In genomic region chr6:43035495-43036194, GRCh38 we compare ENCODE assay signal across 25 cellular contexts. TPM values are rescaled to one million over a fixed set of nuclear protein-coding genes. Genes with fewer than 3 reads are reported as not detected.
A peak's percentile ranks its signal among the peaks of the same experiment; 100 is the strongest.
DNase-seq lines count a peak whose midpoint lies in the region; ATAC-seq and TF ChIP-seq lines count a peak whose summit lies in the region.
"Had no signal": no experiment of that assay in that cellular context is flagged by ENCODE, and none has a peak within 500 bp of the region (broad histone marks: within the 10 kb centered on the region; RNA-seq: fewer than 3 reads in every experiment).

No MANE protein-coding gene starts in this region.

- peaks cover 6% of the 10 kb centered on the region for H3K4me1 Mint-ChIP-seq in Caco-2 (ENCODE audit: low read depth, unreplicated experiment)
- H3K4me1 Mint-ChIP-seq in T-helper 17 cell, result peaks cover 6% of the 10 kb centered on the region
- H3K4me1 Mint-ChIP-seq in naive thymus-derived CD8-positive, alpha-beta T cell, result peaks cover 0 to 6% (median under 1%) of the 10 kb centered on the region in 4 donors
- no peaks in the 10 kb centered on the region for H3K4me1 Mint-ChIP-seq in WTC11
- H3K4me1 Mint-ChIP-seq: activated B cell treated with CpG ODN at 0.5 μM for 24 hours had no signal

- POLR2A ChIA-PET in Caco-2 (lab: Charles Lee) (interaction anchor here (0.6 to 1.0 kb wide), 2 partner anchors 21 to 24 kb away, joined by 5 to 11 read pairs; partner anchors contain the start of genes KLC4 and MRPL2), WTC11 (lab: Charles Lee) (interaction anchor here (0.9 to 1.7 kb wide), 2 partner anchors 15 to 18 kb away, joined by 3 read pairs; partner anchors contain the start of gene CUL7)
- POLR2A ChIA-PET in naive thymus-derived CD8-positive, alpha-beta T cell (lab: Charles Lee), result interaction anchor here (0.7 to 1.1 kb wide), 3 partner anchors 14 to 23 kb away, joined by 3 to 4 read pairs (median 3); partner anchors contain the start of genes KLHDC3 and MRPL2

- peaks cover 80% of the 10 kb centered on the region for H3K36me3 Mint-ChIP-seq in Caco-2 (ENCODE audit: insufficient read depth, unreplicated experiment)
- H3K36me3 Mint-ChIP-seq in T-helper 17 cell (ENCODE audit: low read depth), result peaks cover 5% of the 10 kb centered on the region
- H3K36me3 Mint-ChIP-seq in naive thymus-derived CD8-positive, alpha-beta T cell, result peaks cover 0 to 71% (median 6%) of the 10 kb centered on the region in 3 donors
- peaks cover 49% of the 10 kb centered on the region for H3K36me3 Mint-ChIP-seq in WTC11

- TF ChIP-seq CTCF in Caco-2 (IDR thresholded peaks at IDR 0.05; ENCODE audit: insufficient read depth in 1 of 2, low read depth in 1 of 2, low read length in 1 of 2, severe bottlenecking in 1 of 2, unreplicated experiment in 1 of 2) (no peak), heart right ventricle (IDR thresholded peaks at IDR 0.05) (no peak), WTC11 (IDR thresholded peaks at IDR 0.05) (no peak)

- H3K4me1 ChIP-seq in Caco-2 (no peaks in the 10 kb centered on the region), heart right ventricle (peaks cover 0 to 30% (median 17%) of the 10 kb centered on the region in 9 donors)
- H3K4me1 ChIP-seq: esophagus squamous epithelium had no signal

- peak overlapping the region in 9 of 10 donors; percentile 11 to 82 (median 54) for H3K27ac ChIP-seq in heart right ventricle
- H3K27ac ChIP-seq: esophagus squamous epithelium had no signal

- H3K27me3 ChIP-seq in Caco-2 (replicated peaks; ENCODE audit: control insufficient read depth, insufficient read depth, low read length), result no peaks in the 10 kb centered on the region
- H3K27me3 ChIP-seq in heart right ventricle, result no peaks in the 10 kb centered on the region
- H3K27me3 ChIP-seq: esophagus squamous epithelium, gastroesophageal sphincter, MG63 had no signal

- H3K36me3 ChIP-seq in Caco-2 (ENCODE audit: control insufficient read depth, insufficient read depth, low read length) (peaks cover 3% of the 10 kb centered on the region; the same call in 1 of the 2 replicates), heart right ventricle (peaks cover 0 to 97% (median 17%) of the 10 kb centered on the region in 9 donors)
- H3K36me3 ChIP-seq: MG63 had no signal

- no peak overlapping the region for H3K27ac Mint-ChIP-seq in Caco-2 (ENCODE audit: unreplicated experiment)
- peak overlapping the region; percentile 37 for H3K27ac Mint-ChIP-seq in T-helper 17 cell
- H3K27ac Mint-ChIP-seq in naive thymus-derived CD8-positive, alpha-beta T cell, result peak overlapping the region in 6 of 10 donors; percentile 17 to 78 (median 39)
- H3K27ac Mint-ChIP-seq in WTC11, result no peak overlapping the region
- H3K27ac Mint-ChIP-seq: activated B cell treated with CpG ODN at 0.5 μM for 24 hours; activated CD4-positive, alpha-beta memory T cell treated with anti-CD3 and anti-CD28 coated beads for 36 hours had no signal

- intact Hi-C loops in Caco-2 (cut with micrococcal nuclease; ENCODE audit: unreplicated experiment), result no loop called here
- intact Hi-C loops in heart right ventricle (cut with DNase I), result no loop called here

- ATAC-seq in T-helper 17 cell (no peak), heart right ventricle (peak; percentile 78 to 97 (median 90)), WTC11 (no peak)
- ATAC-seq in naive thymus-derived CD8-positive, alpha-beta T cell, result no peak
- ATAC-seq: gastroesophageal sphincter had no signal

- H3K9me3 Mint-ChIP-seq in Caco-2 (ENCODE audit: unreplicated experiment) (no peaks in the 10 kb centered on the region), WTC11 (no peaks in the 10 kb centered on the region)
- no peaks in the 10 kb centered on the region for H3K9me3 Mint-ChIP-seq in naive thymus-derived CD8-positive, alpha-beta T cell
- H3K9me3 Mint-ChIP-seq: activated B cell treated with CpG ODN at 0.5 μM for 24 hours; activated CD4-positive, alpha-beta memory T cell treated with anti-CD3 and anti-CD28 coated beads for 36 hours had no signal

- H3K27me3 Mint-ChIP-seq in Caco-2 (ENCODE audit: insufficient read depth, unreplicated experiment) (no peaks in the 10 kb centered on the region), T-helper 17 cell (no peaks in the 10 kb centered on the region), WTC11 (ENCODE audit: low read depth) (no peaks in the 10 kb centered on the region)
- H3K27me3 Mint-ChIP-seq in naive thymus-derived CD8-positive, alpha-beta T cell, result no peaks in the 10 kb centered on the region
- H3K27me3 Mint-ChIP-seq: activated B cell treated with CpG ODN at 0.5 μM for 24 hours; activated CD4-positive, alpha-beta memory T cell treated with anti-CD3 and anti-CD28 coated beads for 36 hours had no signal

- H3K4me3 Mint-ChIP-seq in Caco-2 (ENCODE audit: unreplicated experiment) (peak overlapping the region; percentile 18), T-helper 17 cell (no peak overlapping the region), WTC11 (no peak overlapping the region)
- no peak overlapping the region for H3K4me3 Mint-ChIP-seq in naive thymus-derived CD8-positive, alpha-beta T cell
- H3K4me3 Mint-ChIP-seq: activated B cell treated with CpG ODN at 0.5 μM for 24 hours; activated CD4-positive, alpha-beta memory T cell treated with anti-CD3 and anti-CD28 coated beads for 36 hours had no signal

- CTCF ChIA-PET in Caco-2 (lab: Charles Lee) (no interaction called here), WTC11 (lab: Charles Lee) (interaction anchor here (1.0 to 2.5 kb wide), 3 partner anchors 14 to 108 kb away, joined by 3 to 10 read pairs (median 6); partner anchors contain the start of genes KLHDC3, MEA1 and RRP36)

- WGBS in heart right ventricle, 2 donors, result 46 to 66% methylated on average over 4 of the region's 4 CpGs

- BruUV-seq in Caco-2 (replicated peaks; lab: Mats Ljungman, UMichigan), result no TSS peak

- no peak overlapping the region for H3K4me3 ChIP-seq in Caco-2 (ENCODE audit: low read depth, low read length)
- H3K4me3 ChIP-seq in heart right ventricle, result no peak overlapping the region
- H3K4me3 ChIP-seq: esophagus squamous epithelium, gastroesophageal sphincter, MG63 had no signal

- H3K9me3 ChIP-seq in Caco-2 (no peaks in the 10 kb centered on the region), T-helper 17 cell (ENCODE audit: control insufficient read depth, low read length, poor library complexity, severe bottlenecking) (no peaks in the 10 kb centered on the region), heart right ventricle (no peaks in the 10 kb centered on the region)
- H3K9me3 ChIP-seq: esophagus squamous epithelium, gastroesophageal sphincter, MG63 had no signal

- DNase-seq in Caco-2 (no peak), T-helper 17 cell (no peak), heart right ventricle (peak; percentile 59 to 77), WTC11 (ENCODE audit: low spot score) (no peak), NCI-H510A (lab: John Stamatoyannopoulos, UW) (no peak), Ammon's horn (ENCODE audit: low spot score) (no peak)
- DNase-seq in naive thymus-derived CD8-positive, alpha-beta T cell, result peak in 1 of 10 donors; percentile 54
- DNase-seq: activated B cell treated with CpG ODN at 0.5 μM for 24 hours; activated CD4-positive, alpha-beta memory T cell treated with anti-CD3 and anti-CD28 coated beads for 36 hours; activated gamma-delta T cell treated with Interleukin-2 at 50 U/mL for 16 hours; amniotic stem cell; C1 segment of cervical spinal cord; esophagus squamous epithelium; KBM-7; MG63; NCI-H1417; NCI-H2081 treated with DMSO at 0.1 percent for 48 hours; NCI-H345; NCI-H82; OCI-M1; SHP77 treated with DMSO at 0.1 percent for 48 hours; small intestine; substantia nigra; SW 1271 had no signal

TF ChIP-seq in WTC11, 78 proteins besides CTCF, POLR2A, EP300 and RAD21 (continues in another document):
- TF ChIP-seq USF2 (CRISPR knock-in tag; IDR thresholded peaks at IDR 0.05), result no peak

RNA-seq across cellular contexts. Expression of gene RRP36, which starts 14.2 kb away (rescaled TPM):
- total RNA-seq in Caco-2 (2022), result 71.0 and 74.9 TPM in 2 replicates
- 10 to 100 TPM; 25.2 to 29.0 TPM for total RNA-seq in T-helper 17 cell
- 10 to 100 TPM; 21.4 to 35.3 (median 25.6) TPM for total RNA-seq in heart right ventricle
- 10 to 100 TPM; 19.4 to 43.6 TPM for polyA plus RNA-seq in heart right ventricle
- total RNA-seq in naive thymus-derived CD8-positive, alpha-beta T cell, result 10 to 100 TPM; 53.9 to 55.5 TPM
- polyA plus RNA-seq in naive thymus-derived CD8-positive, alpha-beta T cell, result 10 to 100 TPM; 52.7 to 74.5 (median 57.8) TPM
- total RNA-seq in WTC11 (2021), result 65.6 to 81.0 TPM (median 67.9 TPM) in 3 replicates

RNA-seq across cellular contexts. Expression of gene CUL7, which starts 18.0 kb away (rescaled TPM):
- total RNA-seq in Caco-2 (2022) (25.3 and 26.7 TPM in 2 replicates), T-helper 17 cell (10 to 100 TPM in 1 of 2 donors, 1 to 10 TPM in 1; 8.2 to 11.2 TPM), heart right ventricle (10 to 100 TPM in 2 of 10 donors, 1 to 10 TPM in 8; 7.1 to 11.2 (median 8.6) TPM), WTC11 (2021) (20.8 to 27.9 TPM (median 27.0 TPM) in 3 replicates)
- polyA plus RNA-seq in heart right ventricle, result 1 to 10 TPM; 4.2 to 5.6 TPM
- 10 to 100 TPM; 13.2 to 14.4 TPM for total RNA-seq in naive thymus-derived CD8-positive, alpha-beta T cell
- 1 to 10 TPM; 1.6 to 3.5 (median 1.6) TPM for polyA plus RNA-seq in naive thymus-derived CD8-positive, alpha-beta T cell

RNA-seq across cellular contexts. Expression of gene KLHDC3, which starts 21.6 kb away (rescaled TPM):
- total RNA-seq in Caco-2 (2022), result 62.9 and 66.8 TPM in 2 replicates
- 10 to 100 TPM; 31.1 TPM for total RNA-seq in T-helper 17 cell
- total RNA-seq in heart right ventricle, result 100 to 1,000 TPM in 4 of 10 donors, 10 to 100 TPM in 6; 78.2 to 165 (median 92.0) TPM
- 100 to 1,000 TPM in 1 of 2 donors, 10 to 100 TPM in 1; 80.2 to 160 TPM for polyA plus RNA-seq in heart right ventricle
- total RNA-seq in naive thymus-derived CD8-positive, alpha-beta T cell, result 10 to 100 TPM; 71.6 to 77.3 TPM
- 100 to 1,000 TPM; 107 to 136 (median 117) TPM for polyA plus RNA-seq in naive thymus-derived CD8-positive, alpha-beta T cell
- 157 to 172 TPM (median 169 TPM) in 3 replicates for total RNA-seq in WTC11 (2021)

RNA-seq across cellular contexts. Expression of gene MEA1, which starts 21.9 kb away (rescaled TPM):
- total RNA-seq in Caco-2 (2022) (60.3 and 62.3 TPM in 2 replicates), T-helper 17 cell (10 to 100 TPM; 23.7 to 26.3 TPM), heart right ventricle (10 to 100 TPM; 22.9 to 38.7 (median 28.3) TPM), WTC11 (2021) (85.0 to 91.2 TPM (median 86.5 TPM) in 3 replicates)
- polyA plus RNA-seq in heart right ventricle, result 10 to 100 TPM; 51.9 to 74.3 TPM
- total RNA-seq in naive thymus-derived CD8-positive, alpha-beta T cell, result 10 to 100 TPM; 33.9 to 38.4 TPM
- 10 to 100 TPM; 73.4 to 90.9 (median 77.5) TPM for polyA plus RNA-seq in naive thymus-derived CD8-positive, alpha-beta T cell

RNA-seq across cellular contexts. Expression of gene MRPL2, which starts 23.6 kb away (rescaled TPM):
- total RNA-seq in Caco-2 (2022), result 123 and 124 TPM in 2 replicates
- 10 to 100 TPM; 32.3 to 37.5 TPM for total RNA-seq in T-helper 17 cell
- 100 to 1,000 TPM in 3 of 10 donors, 10 to 100 TPM in 7; 76.0 to 139 (median 93.5) TPM for total RNA-seq in heart right ventricle
- polyA plus RNA-seq in heart right ventricle, result 100 to 1,000 TPM; 141 to 165 TPM
- total RNA-seq in naive thymus-derived CD8-positive, alpha-beta T cell, result 10 to 100 TPM; 58.1 to 59.3 TPM
- 10 to 100 TPM; 40.7 to 69.9 (median 59.5) TPM for polyA plus RNA-seq in naive thymus-derived CD8-positive, alpha-beta T cell
- total RNA-seq in WTC11 (2021), result 107 to 131 TPM (median 112 TPM) in 3 replicates

Comparison
In these comparisons a context has a peak if more than half of its experiments do, and no peak if none do; other contexts are left out.
1. DNase-seq: peak in heart right ventricle (2 of 2); none in Caco-2 (0 of 2), T-helper 17 cell (0 of 3), WTC11 (single experiment), NCI-H510A (single experiment) and Ammon's horn (single experiment).
2. H3K27ac Mint-ChIP-seq: peak in T-helper 17 cell (single experiment) and naive thymus-derived CD8-positive, alpha-beta T cell (6 of 10); none in Caco-2 (single experiment) and WTC11 (single experiment).
3. ATAC-seq: peak in heart right ventricle (8 of 8); none in T-helper 17 cell (single experiment), naive thymus-derived CD8-positive, alpha-beta T cell (0 of 2) and WTC11 (single experiment).